ENCODE assay signal across 20 cellular contexts in genomic region chr1:61222240-61222639, GRCh38.
DNase-seq lines count a peak whose midpoint lies in the region; ATAC-seq, FAIRE-seq and TF ChIP-seq lines count a peak whose summit lies in the region.
"Had no signal": no experiment of that assay in that cellular context is flagged by ENCODE, and none has a peak within 500 bp of the region (broad histone marks: within the 10 kb centered on the region; RNA-seq: fewer than 3 reads in every experiment).

No MANE protein-coding gene starts in this region.

- TF ChIP-seq CTCF in Loucy (conservative IDR thresholded peaks at IDR 0.05; ENCODE audit: low read length) (no peak), K562 (IDR thresholded peaks at IDR 0.05 in 2 of 3, conservative IDR thresholded peaks at IDR 0.05 in 1 of 3; ENCODE audit: insufficient read depth in 2 of 3, low read depth in 1 of 3, low read length in 3 of 3) (no peak), right lobe of liver (IDR thresholded peaks at IDR 0.05) (no peak)

- H3K4me2 ChIP-seq in Loucy (ENCODE audit: low read depth, low read length, poor library complexity, severe bottlenecking) (no peak overlapping the region), K562 (ENCODE audit: insufficient read depth, low read length) (no peak overlapping the region)
- H3K4me2 ChIP-seq: KMS-11 had no signal

- DNase-seq in K562 (ENCODE audit: extremely low read depth in 1 of 4, low spot score in 3 of 4) (no peak), right lobe of liver (no peak), substantia nigra (lab: John Stamatoyannopoulos, UW) (no peak), NCI-H1092 treated with DMSO at 0.1 percent for 48 hours (lab: John Stamatoyannopoulos, UW) (no peak)
- DNase-seq: activated CD4-positive, alpha-beta T cell treated with anti-CD3 and anti-CD28 coated beads, Interleukin-2, amount 50 U/mL, for 1 hour; activated naive CD4-positive, alpha-beta T cell treated with anti-CD3 and anti-CD28 coated beads, Interleukin-2, amount 10 ng/mL, durations not matched to agents 7 days and 5 days; amygdala; central memory CD4-positive, alpha-beta T cell; GOT3; NCI-H345; OCI-M1; stimulated activated CD4-positive, alpha-beta T cell treated with anti-CD3 and anti-CD28 coated beads, Interleukin-15, amount 100 ng/mL, for 24 hours; stimulated activated naive CD8-positive, alpha-beta T cell treated with anti-CD3 and anti-CD28 coated beads, Interleukin-15, Interleukin-2, amounts not matched to agents 100 U/mL and 50 U/mL, for 24 hours; T-helper 9 cell had no signal

- H2AFZ ChIP-seq in Loucy (ENCODE audit: low read length) (peak overlapping the region; percentile 78), K562 (ENCODE audit: low read depth, low read length) (no peak overlapping the region)
- H2AFZ ChIP-seq: parathyroid adenoma had no signal

- no peak for TF ChIP-seq EP300 in K562 (IDR thresholded peaks at IDR 0.05; ENCODE audit: low read length)

- no peak overlapping the region for H3K4me3 ChIP-seq in Loucy (ENCODE audit: low read length, poor library complexity, severe bottlenecking)
- H3K4me3 ChIP-seq in K562: no peak overlapping the region
- H3K4me3 ChIP-seq in right lobe of liver: peak overlapping the region in 1 of 3 donors; percentile 10

- H3F3A ChIP-seq in Loucy (ENCODE audit: low read depth): no peaks in the 10 kb centered on the region

- H3K27ac ChIP-seq in K562 (ENCODE audit: extremely low read depth, low read depth, low read length) (no peak overlapping the region), right lobe of liver (peak overlapping the region; percentile 56 to 72 (median 58)), substantia nigra (ENCODE audit: low read depth, low read length, poor library complexity, severe bottlenecking) (peak overlapping the region; percentile 60)
- H3K27ac ChIP-seq: KMS-11, parathyroid adenoma had no signal

- peak; percentile 35 for FAIRE-seq in K562 (lab: Jason Lieb, UNC)

- H4K20me1 ChIP-seq in Loucy (ENCODE audit: insufficient read depth, low read length, poor library complexity, severe bottlenecking): no peaks in the 10 kb centered on the region
- H4K20me1 ChIP-seq in K562 (replicated peaks; ENCODE audit: control insufficient read depth, insufficient read depth, low read length): no peaks in the 10 kb centered on the region

- H3K9me2 ChIP-seq in Loucy (replicated peaks; ENCODE audit: low read depth, low read length): no peaks in the 10 kb centered on the region

- intact Hi-C loops in K562 (cut with micrococcal nuclease): no loop called here
- intact Hi-C loops in right lobe of liver (cut with DNase I): no loop called here

- 74% methylated on average over 2 of the region's 2 CpGs for WGBS in K562 (ENCODE audit: insufficient coverage, low coverage, missing lambda C conversion rate)
- 40% methylated on average over 2 of the region's 2 CpGs for WGBS in right lobe of liver (ENCODE audit: insufficient coverage, low coverage, low lambda C conversion rate, missing lambda C conversion rate)

- TF ChIP-seq RAD21 in K562 (CRISPR knock-in tag; conservative IDR thresholded peaks at IDR 0.05 in 1 of 2, IDR thresholded peaks at IDR 0.05 in 1 of 2): no peak

- H3K27me3 ChIP-seq in Loucy (ENCODE audit: insufficient read depth, low read length, poor library complexity, severe bottlenecking) (no peaks in the 10 kb centered on the region), K562 (ENCODE audit: control insufficient read depth in 2 of 2, insufficient read depth in 2 of 2, low read length in 2 of 2) (no peaks in the 10 kb centered on the region), right lobe of liver (no peaks in the 10 kb centered on the region)

- H3K4me1 ChIP-seq in Loucy (ENCODE audit: insufficient read depth, low read length, poor library complexity, severe bottlenecking) (no peaks in the 10 kb centered on the region), K562 (replicated peaks in 1 of 2; ENCODE audit: control insufficient read depth in 2 of 2, insufficient read depth in 2 of 2, low read length in 2 of 2) (peaks cover 0 to 7% of the 10 kb centered on the region in 2 experiments; a peak in 2 of 5 replicates), right lobe of liver (peaks cover 0 to 59% (median 18%) of the 10 kb centered on the region in 4 donors)
- H3K4me1 ChIP-seq: parathyroid adenoma had no signal

- no peaks in the 10 kb centered on the region for H3K36me3 ChIP-seq in Loucy (ENCODE audit: insufficient read depth, low read length)
- peaks cover 2% of the 10 kb centered on the region; the same call in 1 of the 3 replicates for H3K36me3 ChIP-seq in K562 (ENCODE audit: control insufficient read depth, insufficient read depth, low read length)
- H3K36me3 ChIP-seq in right lobe of liver: no peaks in the 10 kb centered on the region

- H3K79me2 ChIP-seq in Loucy (ENCODE audit: insufficient read depth, low read length) (no peaks in the 10 kb centered on the region), K562 (ENCODE audit: control insufficient read depth, insufficient read depth, low read length) (peaks cover 38% of the 10 kb centered on the region)
- H3K79me2 ChIP-seq: parathyroid adenoma had no signal

- CTCF ChIA-PET in K562 (lab: Yijun Ruan, JAX; ENCODE audit: low intra/inter-chr PET ratio): no interaction called here

- TF ChIP-seq POLR2A in K562 (conservative IDR thresholded peaks at IDR 0.05): no peak
- no peak for TF ChIP-seq POLR2A in right lobe of liver (IDR thresholded peaks at IDR 0.05)

- POLR2A ChIA-PET in K562 (lab: Yijun Ruan, JAX): no interaction called here

- in situ Hi-C loops in K562 (cut with MboI): no loop called here

- no peaks in the 10 kb centered on the region for H3K9me3 ChIP-seq in Loucy (ENCODE audit: insufficient read depth, low read depth, low read length)
- peaks cover 7% of the 10 kb centered on the region; the same call in 1 of the 2 replicates for H3K9me3 ChIP-seq in K562 (replicated peaks; ENCODE audit: control insufficient read depth, insufficient read depth, low read depth, low read length)
- no peaks in the 10 kb centered on the region for H3K9me3 ChIP-seq in right lobe of liver

- H3K9me1 ChIP-seq in K562 (ENCODE audit: control insufficient read depth, insufficient read depth, low read length): no peaks in the 10 kb centered on the region

- peak; percentile 46; the same call in 2 of the 3 replicates for ATAC-seq in K562
- peak in 1 of 4 donors; percentile 37 for ATAC-seq in right lobe of liver
- no peak for ATAC-seq in GM18868 (IDR thresholded peaks at IDR 0.05; ENCODE audit: unreplicated experiment)
- ATAC-seq in GM19452 (IDR thresholded peaks at IDR 0.05; ENCODE audit: unreplicated experiment): no peak
- ATAC-seq: natural killer cell treated with Interleukin-12 subunit alpha and Interleukin-12 subunit beta and Interleukin-15 and Interleukin-18, amount 100 ng/mL, for 72 hours; stimulated activated naive CD8-positive, alpha-beta T cell treated with anti-CD3 and anti-CD28 coated beads, Interleukin-15, Interleukin-2, amounts not matched to agents 100 U/mL and 50 U/mL, for 24 hours had no signal

- no TSS peak for BruUV-seq in K562 (replicated peaks; lab: Mats Ljungman, UMichigan)

- H3K9ac ChIP-seq in Loucy (ENCODE audit: low read depth, low read length, poor library complexity, severe bottlenecking) (no peak overlapping the region), K562 (ENCODE audit: insufficient read depth in 1 of 2, low read depth in 2 of 2, low read length in 2 of 2) (no peak overlapping the region)
- H3K9ac ChIP-seq: KMS-11, parathyroid adenoma had no signal

TF ChIP-seq in K562, 482 proteins besides CTCF, POLR2A, EP300 and RAD21 (continues in another document):
- no peak for TF ChIP-seq SMAD4 (CRISPR knock-in tag; conservative IDR thresholded peaks at IDR 0.05)
- TF ChIP-seq MCM2 (IDR thresholded peaks at IDR 0.05; ENCODE audit: low read depth): no peak
- no peak for TF ChIP-seq ZNF384 (IDR thresholded peaks at IDR 0.05; ENCODE audit: low read depth, low read length)
- no peak for TF ChIP-seq ZZZ3 (IDR thresholded peaks at IDR 0.05)
- TF ChIP-seq ZNF785 (CRISPR knock-in tag; IDR thresholded peaks at IDR 0.05): no peak
- no peak for TF ChIP-seq RERE (CRISPR knock-in tag; IDR thresholded peaks at IDR 0.05; ENCODE audit: borderline replicate concordance)
- no peak for TF ChIP-seq ZNF175 (CRISPR knock-in tag; IDR thresholded peaks at IDR 0.05; ENCODE audit: low read depth)
